Comparison of ENCODE assay signal across 1 cellular context in the genomic region with DNA sequence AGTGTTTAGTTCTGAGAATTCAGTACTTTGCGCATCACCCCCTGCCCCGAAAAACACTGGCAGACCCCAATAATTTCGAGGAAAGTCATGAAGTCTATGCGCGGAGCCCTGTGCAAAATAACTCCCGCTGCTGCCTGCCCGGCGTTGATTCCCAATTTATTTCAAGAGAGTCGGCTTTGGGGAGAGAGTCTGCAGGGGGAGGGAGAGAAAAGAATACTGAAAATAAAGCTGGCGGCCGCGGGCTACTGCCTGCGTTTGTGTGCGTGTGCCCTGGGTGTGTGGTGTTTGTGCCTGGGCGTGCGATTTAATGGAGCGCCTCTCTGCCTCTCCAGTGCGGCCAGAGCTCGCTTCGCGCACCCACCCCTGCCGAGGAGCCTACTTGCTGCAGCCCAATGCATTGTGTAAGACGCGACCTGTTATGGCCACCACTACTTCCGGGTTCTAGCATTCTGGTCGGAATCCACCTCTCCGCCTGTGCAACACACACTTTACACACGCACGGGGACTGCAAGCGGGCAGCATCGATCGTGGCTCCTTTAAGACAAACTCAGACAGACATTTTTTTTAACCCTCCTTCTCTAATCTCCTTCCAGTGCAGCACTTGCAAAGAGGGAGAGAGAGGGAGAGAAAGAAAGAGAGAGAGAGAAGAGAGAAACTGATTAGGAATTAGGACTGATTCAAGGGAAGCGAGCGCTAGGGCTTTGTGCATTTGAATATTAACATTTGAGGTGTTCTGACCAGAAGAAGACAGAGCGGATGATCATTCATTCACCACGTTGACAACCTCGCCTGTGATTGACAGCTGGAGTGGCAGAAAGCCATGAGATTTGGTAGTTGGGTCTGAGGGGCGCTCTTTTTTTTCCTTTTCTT.
TF ChIP-seq lines count a peak whose summit lies in the region.

A gene (plus strand): TSS at position 447 of the 870 bp plus-strand sequence. CDS start 732 bp downstream, outside the sequence.

TF ChIP-seq in HepG2, 621 proteins besides CTCF, POLR2A, EP300 and RAD21 (continued from another document and continues in another):
- TF ChIP-seq RORA (CRISPR knock-in tag; IDR thresholded peaks at IDR 0.05): no peak
- TF ChIP-seq ZNF777 (CRISPR knock-in tag; IDR thresholded peaks at IDR 0.05): peak; percentile 50
- 0 out of 2 replicates have a peak, but pooled peaks have one; percentile 42 for TF ChIP-seq BRCA1 (CRISPR knock-in tag; IDR thresholded peaks at IDR 0.05)
- TF ChIP-seq, protein P1, sequence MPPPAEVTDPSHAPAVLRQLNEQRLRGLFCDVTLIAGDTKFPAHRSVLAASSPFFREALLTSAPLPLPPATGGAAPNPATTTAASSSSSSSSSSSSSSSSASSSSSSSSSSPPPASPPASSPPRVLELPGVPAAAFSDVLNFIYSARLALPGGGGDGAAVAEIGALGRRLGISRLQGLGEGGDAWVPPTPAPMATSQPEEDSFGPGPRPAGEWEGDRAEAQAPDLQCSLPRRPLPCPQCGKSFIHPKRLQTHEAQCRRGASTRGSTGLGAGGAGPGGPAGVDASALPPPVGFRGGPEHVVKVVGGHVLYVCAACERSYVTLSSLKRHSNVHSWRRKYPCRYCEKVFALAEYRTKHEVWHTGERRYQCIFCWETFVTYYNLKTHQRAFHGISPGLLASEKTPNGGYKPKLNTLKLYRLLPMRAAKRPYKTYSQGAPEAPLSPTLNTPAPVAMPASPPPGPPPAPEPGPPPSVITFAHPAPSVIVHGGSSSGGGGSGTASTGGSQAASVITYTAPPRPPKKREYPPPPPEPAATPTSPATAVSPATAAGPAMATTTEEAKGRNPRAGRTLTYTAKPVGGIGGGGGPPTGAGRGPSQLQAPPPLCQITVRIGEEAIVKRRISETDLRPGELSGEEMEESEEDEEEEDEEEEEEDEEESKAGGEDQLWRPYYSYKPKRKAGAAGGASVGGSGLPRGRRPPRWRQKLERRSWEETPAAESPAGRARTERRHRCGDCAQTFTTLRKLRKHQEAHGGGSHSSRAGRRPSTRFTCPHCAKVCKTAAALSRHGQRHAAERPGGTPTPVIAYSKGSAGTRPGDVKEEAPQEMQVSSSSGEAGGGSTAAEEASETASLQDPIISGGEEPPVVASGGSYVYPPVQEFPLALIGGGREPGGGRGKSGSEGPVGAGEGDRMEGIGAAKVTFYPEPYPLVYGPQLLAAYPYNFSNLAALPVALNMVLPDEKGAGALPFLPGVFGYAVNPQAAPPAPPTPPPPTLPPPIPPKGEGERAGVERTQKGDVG (CRISPR knock-in tag; IDR thresholded peaks at IDR 0.05; ENCODE audit: borderline replicate concordance): peak; percentile 80; the same call in 1 of the 2 replicates
- peak; percentile 58; the same call in 1 of the 2 replicates for TF ChIP-seq HES4 (CRISPR knock-in tag; IDR thresholded peaks at IDR 0.05; ENCODE audit: borderline replicate concordance)
- TF ChIP-seq PHB2 (IDR thresholded peaks at IDR 0.05; ENCODE audit: partially characterized antibody): no peak
- TF ChIP-seq, protein P2, sequence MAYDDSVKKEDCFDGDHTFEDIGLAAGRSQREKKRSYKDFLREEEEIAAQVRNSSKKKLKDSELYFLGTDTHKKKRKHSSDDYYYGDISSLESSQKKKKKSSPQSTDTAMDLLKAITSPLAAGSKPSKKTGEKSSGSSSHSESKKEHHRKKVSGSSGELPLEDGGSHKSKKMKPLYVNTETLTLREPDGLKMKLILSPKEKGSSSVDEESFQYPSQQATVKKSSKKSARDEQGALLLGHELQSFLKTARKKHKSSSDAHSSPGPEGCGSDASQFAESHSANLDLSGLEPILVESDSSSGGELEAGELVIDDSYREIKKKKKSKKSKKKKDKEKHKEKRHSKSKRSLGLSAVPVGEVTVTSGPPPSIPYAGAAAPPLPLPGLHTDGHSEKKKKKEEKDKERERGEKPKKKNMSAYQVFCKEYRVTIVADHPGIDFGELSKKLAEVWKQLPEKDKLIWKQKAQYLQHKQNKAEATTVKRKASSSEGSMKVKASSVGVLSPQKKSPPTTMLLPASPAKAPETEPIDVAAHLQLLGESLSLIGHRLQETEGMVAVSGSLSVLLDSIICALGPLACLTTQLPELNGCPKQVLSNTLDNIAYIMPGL (CRISPR knock-in tag; IDR thresholded peaks at IDR 0.05; ENCODE audit: borderline replicate concordance in 1 of 2, low read depth in 1 of 2): peak; percentile 47 to 91; a peak in 3 of 4 replicates
- TF ChIP-seq, protein P3, sequence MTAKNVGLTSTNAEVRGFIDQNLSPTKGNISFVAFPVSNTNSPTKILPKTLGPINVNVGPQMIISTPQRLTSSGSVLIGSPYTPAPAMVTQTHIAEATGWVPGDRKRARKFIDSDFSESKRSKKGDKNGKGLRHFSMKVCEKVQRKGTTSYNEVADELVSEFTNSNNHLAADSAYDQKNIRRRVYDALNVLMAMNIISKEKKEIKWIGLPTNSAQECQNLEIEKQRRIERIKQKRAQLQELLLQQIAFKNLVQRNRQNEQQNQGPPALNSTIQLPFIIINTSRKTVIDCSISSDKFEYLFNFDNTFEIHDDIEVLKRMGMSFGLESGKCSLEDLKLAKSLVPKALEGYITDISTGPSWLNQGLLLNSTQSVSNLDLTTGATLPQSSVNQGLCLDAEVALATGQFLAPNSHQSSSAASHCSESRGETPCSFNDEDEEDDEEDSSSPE (CRISPR knock-in tag; IDR thresholded peaks at IDR 0.05): peak; percentile 74
- TF ChIP-seq SPEN (CRISPR knock-in tag; IDR thresholded peaks at IDR 0.05; ENCODE audit: low read depth): peak; percentile 93
- TF ChIP-seq, protein P4, sequence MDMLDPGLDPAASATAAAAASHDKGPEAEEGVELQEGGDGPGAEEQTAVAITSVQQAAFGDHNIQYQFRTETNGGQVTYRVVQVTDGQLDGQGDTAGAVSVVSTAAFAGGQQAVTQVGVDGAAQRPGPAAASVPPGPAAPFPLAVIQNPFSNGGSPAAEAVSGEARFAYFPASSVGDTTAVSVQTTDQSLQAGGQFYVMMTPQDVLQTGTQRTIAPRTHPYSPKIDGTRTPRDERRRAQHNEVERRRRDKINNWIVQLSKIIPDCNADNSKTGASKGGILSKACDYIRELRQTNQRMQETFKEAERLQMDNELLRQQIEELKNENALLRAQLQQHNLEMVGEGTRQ (IDR thresholded peaks at IDR 0.05; ENCODE audit: low read depth, low read length): no peak
- TF ChIP-seq, protein P4 (CRISPR knock-in tag; IDR thresholded peaks at IDR 0.05; ENCODE audit: borderline replicate concordance): peak; percentile 42; the same call in 1 of the 2 replicates
- TF ChIP-seq, protein P5, sequence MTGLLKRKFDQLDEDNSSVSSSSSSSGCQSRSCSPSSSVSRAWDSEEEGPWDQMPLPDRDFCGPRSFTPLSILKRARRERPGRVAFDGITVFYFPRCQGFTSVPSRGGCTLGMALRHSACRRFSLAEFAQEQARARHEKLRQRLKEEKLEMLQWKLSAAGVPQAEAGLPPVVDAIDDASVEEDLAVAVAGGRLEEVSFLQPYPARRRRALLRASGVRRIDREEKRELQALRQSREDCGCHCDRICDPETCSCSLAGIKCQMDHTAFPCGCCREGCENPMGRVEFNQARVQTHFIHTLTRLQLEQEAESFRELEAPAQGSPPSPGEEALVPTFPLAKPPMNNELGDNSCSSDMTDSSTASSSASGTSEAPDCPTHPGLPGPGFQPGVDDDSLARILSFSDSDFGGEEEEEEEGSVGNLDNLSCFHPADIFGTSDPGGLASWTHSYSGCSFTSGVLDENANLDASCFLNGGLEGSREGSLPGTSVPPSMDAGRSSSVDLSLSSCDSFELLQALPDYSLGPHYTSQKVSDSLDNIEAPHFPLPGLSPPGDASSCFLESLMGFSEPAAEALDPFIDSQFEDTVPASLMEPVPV (CRISPR knock-in tag; IDR thresholded peaks at IDR 0.05): peak; percentile 90
- TF ChIP-seq HMG20B (CRISPR knock-in tag; conservative IDR thresholded peaks at IDR 0.05): peak; percentile 39; the same call in 1 of the 2 replicates
- TF ChIP-seq HCFC1 (IDR thresholded peaks at IDR 0.05; ENCODE audit: low read depth, low read length): peak; percentile 41; the same call in 1 of the 2 replicates
- TF ChIP-seq, protein P6, sequence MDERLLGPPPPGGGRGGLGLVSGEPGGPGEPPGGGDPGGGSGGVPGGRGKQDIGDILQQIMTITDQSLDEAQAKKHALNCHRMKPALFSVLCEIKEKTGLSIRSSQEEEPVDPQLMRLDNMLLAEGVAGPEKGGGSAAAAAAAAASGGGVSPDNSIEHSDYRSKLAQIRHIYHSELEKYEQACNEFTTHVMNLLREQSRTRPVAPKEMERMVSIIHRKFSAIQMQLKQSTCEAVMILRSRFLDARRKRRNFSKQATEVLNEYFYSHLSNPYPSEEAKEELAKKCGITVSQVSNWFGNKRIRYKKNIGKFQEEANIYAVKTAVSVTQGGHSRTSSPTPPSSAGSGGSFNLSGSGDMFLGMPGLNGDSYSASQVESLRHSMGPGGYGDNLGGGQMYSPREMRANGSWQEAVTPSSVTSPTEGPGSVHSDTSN (CRISPR knock-in tag; IDR thresholded peaks at IDR 0.05): peak; percentile 79
- no peak for TF ChIP-seq TAF15 (IDR thresholded peaks at IDR 0.05; ENCODE audit: low read depth, low read length, poor library complexity, severe bottlenecking)
- TF ChIP-seq, protein P7, sequence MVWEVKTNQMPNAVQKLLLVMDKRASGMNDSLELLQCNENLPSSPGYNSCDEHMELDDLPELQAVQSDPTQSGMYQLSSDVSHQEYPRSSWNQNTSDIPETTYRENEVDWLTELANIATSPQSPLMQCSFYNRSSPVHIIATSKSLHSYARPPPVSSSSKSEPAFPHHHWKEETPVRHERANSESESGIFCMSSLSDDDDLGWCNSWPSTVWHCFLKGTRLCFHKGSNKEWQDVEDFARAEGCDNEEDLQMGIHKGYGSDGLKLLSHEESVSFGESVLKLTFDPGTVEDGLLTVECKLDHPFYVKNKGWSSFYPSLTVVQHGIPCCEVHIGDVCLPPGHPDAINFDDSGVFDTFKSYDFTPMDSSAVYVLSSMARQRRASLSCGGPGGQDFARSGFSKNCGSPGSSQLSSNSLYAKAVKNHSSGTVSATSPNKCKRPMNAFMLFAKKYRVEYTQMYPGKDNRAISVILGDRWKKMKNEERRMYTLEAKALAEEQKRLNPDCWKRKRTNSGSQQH (CRISPR knock-in tag; IDR thresholded peaks at IDR 0.05; ENCODE audit: low read depth): peak; percentile 90
- TF ChIP-seq, protein P8, sequence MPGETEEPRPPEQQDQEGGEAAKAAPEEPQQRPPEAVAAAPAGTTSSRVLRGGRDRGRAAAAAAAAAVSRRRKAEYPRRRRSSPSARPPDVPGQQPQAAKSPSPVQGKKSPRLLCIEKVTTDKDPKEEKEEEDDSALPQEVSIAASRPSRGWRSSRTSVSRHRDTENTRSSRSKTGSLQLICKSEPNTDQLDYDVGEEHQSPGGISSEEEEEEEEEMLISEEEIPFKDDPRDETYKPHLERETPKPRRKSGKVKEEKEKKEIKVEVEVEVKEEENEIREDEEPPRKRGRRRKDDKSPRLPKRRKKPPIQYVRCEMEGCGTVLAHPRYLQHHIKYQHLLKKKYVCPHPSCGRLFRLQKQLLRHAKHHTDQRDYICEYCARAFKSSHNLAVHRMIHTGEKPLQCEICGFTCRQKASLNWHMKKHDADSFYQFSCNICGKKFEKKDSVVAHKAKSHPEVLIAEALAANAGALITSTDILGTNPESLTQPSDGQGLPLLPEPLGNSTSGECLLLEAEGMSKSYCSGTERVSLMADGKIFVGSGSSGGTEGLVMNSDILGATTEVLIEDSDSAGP (CRISPR knock-in tag; IDR thresholded peaks at IDR 0.05; ENCODE audit: borderline replicate concordance): peak; percentile 97
- peak; percentile 88; the same call in 1 of the 2 replicates for TF ChIP-seq ERF (CRISPR knock-in tag; IDR thresholded peaks at IDR 0.05)
- TF ChIP-seq REL (CRISPR knock-in tag; conservative IDR thresholded peaks at IDR 0.05): peak; percentile 78
- TF ChIP-seq ZFP36 (IDR thresholded peaks at IDR 0.05; ENCODE audit: borderline replicate concordance, low read depth, low read length, partially characterized antibody): peak; percentile 45
- TF ChIP-seq GPN1 (CRISPR knock-in tag; IDR thresholded peaks at IDR 0.05; ENCODE audit: borderline replicate concordance): no peak; the same call in 1 of the 2 replicates
- no peak for TF ChIP-seq NCOA5 (CRISPR knock-in tag; IDR thresholded peaks at IDR 0.05)
- TF ChIP-seq AKAP8 (CRISPR knock-in tag; IDR thresholded peaks at IDR 0.05): no peak
- TF ChIP-seq SP140L (CRISPR knock-in tag; IDR thresholded peaks at IDR 0.05; ENCODE audit: borderline replicate concordance): 0 out of 2 replicates have a peak, but pooled peaks have one; percentile 53
- TF ChIP-seq ZNF446 (CRISPR knock-in tag; IDR thresholded peaks at IDR 0.05): no peak
- TF ChIP-seq, protein P9, sequence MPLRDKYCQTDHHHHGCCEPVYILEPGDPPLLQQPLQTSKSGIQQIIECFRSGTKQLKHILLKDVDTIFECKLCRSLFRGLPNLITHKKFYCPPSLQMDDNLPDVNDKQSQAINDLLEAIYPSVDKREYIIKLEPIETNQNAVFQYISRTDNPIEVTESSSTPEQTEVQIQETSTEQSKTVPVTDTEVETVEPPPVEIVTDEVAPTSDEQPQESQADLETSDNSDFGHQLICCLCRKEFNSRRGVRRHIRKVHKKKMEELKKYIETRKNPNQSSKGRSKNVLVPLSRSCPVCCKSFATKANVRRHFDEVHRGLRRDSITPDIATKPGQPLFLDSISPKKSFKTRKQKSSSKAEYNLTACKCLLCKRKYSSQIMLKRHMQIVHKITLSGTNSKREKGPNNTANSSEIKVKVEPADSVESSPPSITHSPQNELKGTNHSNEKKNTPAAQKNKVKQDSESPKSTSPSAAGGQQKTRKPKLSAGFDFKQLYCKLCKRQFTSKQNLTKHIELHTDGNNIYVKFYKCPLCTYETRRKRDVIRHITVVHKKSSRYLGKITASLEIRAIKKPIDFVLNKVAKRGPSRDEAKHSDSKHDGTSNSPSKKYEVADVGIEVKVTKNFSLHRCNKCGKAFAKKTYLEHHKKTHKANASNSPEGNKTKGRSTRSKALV (CRISPR knock-in tag; IDR thresholded peaks at IDR 0.05): peak; percentile 100
- TF ChIP-seq ZFAT (CRISPR knock-in tag; conservative IDR thresholded peaks at IDR 0.05): no peak
- TF ChIP-seq GABPB1 (CRISPR knock-in tag; IDR thresholded peaks at IDR 0.05): peak; percentile 93
- TF ChIP-seq, protein P10, sequence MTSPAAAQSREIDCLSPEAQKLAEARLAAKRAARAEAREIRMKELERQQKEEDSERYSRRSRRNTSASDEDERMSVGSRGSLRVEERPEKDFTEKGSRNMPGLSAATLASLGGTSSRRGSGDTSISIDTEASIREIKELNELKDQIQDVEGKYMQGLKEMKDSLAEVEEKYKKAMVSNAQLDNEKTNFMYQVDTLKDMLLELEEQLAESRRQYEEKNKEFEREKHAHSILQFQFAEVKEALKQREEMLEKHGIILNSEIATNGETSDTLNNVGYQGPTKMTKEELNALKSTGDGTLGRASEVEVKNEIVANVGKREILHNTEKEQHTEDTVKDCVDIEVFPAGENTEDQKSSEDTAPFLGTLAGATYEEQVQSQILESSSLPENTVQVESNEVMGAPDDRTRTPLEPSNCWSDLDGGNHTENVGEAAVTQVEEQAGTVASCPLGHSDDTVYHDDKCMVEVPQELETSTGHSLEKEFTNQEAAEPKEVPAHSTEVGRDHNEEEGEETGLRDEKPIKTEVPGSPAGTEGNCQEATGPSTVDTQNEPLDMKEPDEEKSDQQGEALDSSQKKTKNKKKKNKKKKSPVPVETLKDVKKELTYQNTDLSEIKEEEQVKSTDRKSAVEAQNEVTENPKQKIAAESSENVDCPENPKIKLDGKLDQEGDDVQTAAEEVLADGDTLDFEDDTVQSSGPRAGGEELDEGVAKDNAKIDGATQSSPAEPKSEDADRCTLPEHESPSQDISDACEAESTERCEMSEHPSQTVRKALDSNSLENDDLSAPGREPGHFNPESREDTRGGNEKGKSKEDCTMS (CRISPR knock-in tag; conservative IDR thresholded peaks at IDR 0.05): no peak
- no peak for TF ChIP-seq CBX2 (IDR thresholded peaks at IDR 0.05; ENCODE audit: low read depth, low read length)
- peak; percentile 52; the same call in 1 of the 2 replicates for TF ChIP-seq CBX2 (CRISPR knock-in tag; IDR thresholded peaks at IDR 0.05; ENCODE audit: low read depth)
